8 cellular contexts compared by ENCODE assay signal in the genomic region with DNA sequence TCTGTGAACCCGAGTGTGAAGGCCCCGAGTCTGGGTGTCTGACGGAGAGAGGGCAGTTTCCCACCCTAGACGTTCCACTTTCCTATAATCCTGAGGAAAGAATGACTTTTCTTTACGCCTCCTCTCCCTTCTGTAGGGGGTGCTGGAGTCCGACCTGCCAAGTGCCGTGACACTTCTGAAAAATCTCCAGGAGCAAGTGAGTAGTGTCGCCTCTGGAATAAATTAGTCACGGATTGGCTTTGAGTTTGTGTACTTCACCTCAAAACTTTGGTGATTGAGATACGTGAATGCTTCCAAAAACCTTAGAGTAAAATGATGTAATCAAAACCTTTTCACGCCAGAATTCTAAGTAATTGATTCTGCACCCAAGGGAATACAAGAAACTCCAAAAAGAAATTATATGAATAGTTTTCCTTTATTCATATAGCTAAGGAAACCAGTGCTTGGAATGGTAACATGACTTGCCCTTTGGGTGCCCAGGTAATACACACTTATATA. TPM values are rescaled to one million over a fixed set of nuclear protein-coding genes. Genes with fewer than 3 reads are reported as not detected.
DNase-seq lines count a peak whose midpoint lies in the region; ATAC-seq, FAIRE-seq and TF ChIP-seq lines count a peak whose summit lies in the region.

No MANE protein-coding gene starts in this region.

- H2BK120ac ChIP-seq in H1 (replicated peaks; ENCODE audit: low read depth, low read length) = no peak overlapping the region

- CTCF ChIA-PET in H1 (lab: Charles Lee; ENCODE audit: partially characterized antibody) = interaction anchor here (0.7 to 26.8 kb wide), 5 partner anchors 11 to 110 kb away, joined by 3 to 2092 read pairs (median 3); partner anchors contain the start of genes AP1G2, MYH7, THTPA and ZFHX2

- H4K91ac ChIP-seq in H1 (replicated peaks; ENCODE audit: insufficient read length, low read length) = no peak overlapping the region

- H3K4me1 ChIP-seq in HUES48 (ENCODE audit: control insufficient read depth, insufficient read depth, low read length) (0 out of 2 replicates have a peak, but pooled peaks cover 3% of the 10 kb centered on the region), H1 (replicated peaks in 1 of 4; ENCODE audit: control insufficient read depth in 3 of 4, insufficient read depth in 4 of 4, low read length in 3 of 4) (peaks cover 0 to 3% (median 0%) of the 10 kb centered on the region in 4 experiments; a peak in 1 of 7 replicates), pancreas (peaks cover 0 to 6% (median 5%) of the 10 kb centered on the region in 3 donors)

- peak overlapping the region; percentile 35 to 72 for H3K4me2 ChIP-seq in H1 (ENCODE audit: insufficient read depth in 1 of 2, low read depth in 2 of 2, low read length in 2 of 2)

- no peak overlapping the region for H2BK12ac ChIP-seq in H1 (ENCODE audit: low read depth, low read length)

- H2AK5ac ChIP-seq in H1 (ENCODE audit: low read depth, low read length) = no peak overlapping the region

- FAIRE-seq in H1 (lab: Jason Lieb, UNC) (no peak), pancreas (lab: Jason Lieb, UNC) (no peak)

- H2AFZ ChIP-seq in H1 (ENCODE audit: low read length) = peak overlapping the region; percentile 71; the same call in 1 of the 2 replicates

- H3K9me3 ChIP-seq in HUES48 (ENCODE audit: control insufficient read depth, insufficient read depth, low read length) (no peaks in the 10 kb centered on the region; the same call in 1 of the 2 replicates), H1 (ENCODE audit: insufficient read depth in 2 of 2, low read depth in 1 of 2, low read length in 1 of 2) (no peaks in the 10 kb centered on the region), pancreas (no peaks in the 10 kb centered on the region)

- peak overlapping the region; percentile 92 for H3K4me3 ChIP-seq in HUES48 (ENCODE audit: low read depth, low read length)
- H3K4me3 ChIP-seq in H1 (ENCODE audit: extremely low read depth in 1 of 4, insufficient read depth in 2 of 4, low read depth in 3 of 4, low read length in 4 of 4) = peak overlapping the region; percentile 89 to 97 (median 96)
- peak overlapping the region; percentile 61 to 96 (median 74) for H3K4me3 ChIP-seq in pancreas

- H3K4ac ChIP-seq in H1 (replicated peaks; ENCODE audit: insufficient read length, low read depth, low read length) = no peak overlapping the region

- POLR2A ChIA-PET in H1 (lab: Charles Lee; ENCODE audit: partially characterized antibody) = interaction anchor here (0.8 to 22.8 kb wide), 3 partner anchors 13 to 82 kb away, joined by 3 to 944 read pairs (median 3); partner anchors contain the start of genes AP1G2, THTPA and ZFHX2

- H3K56ac ChIP-seq in H1 (replicated peaks; ENCODE audit: insufficient read length, low read depth, low read length) = peak overlapping the region; percentile 43

- peak overlapping the region; percentile 99; the same call in 1 of the 2 replicates for H4K8ac ChIP-seq in H1 (ENCODE audit: extremely low read depth, insufficient read depth, low read length)

- H2BK15ac ChIP-seq in H1 (ENCODE audit: low read length) = no peak overlapping the region

- WGBS in H1 (ENCODE audit: extremely low coverage in 1 of 2, insufficient coverage in 1 of 2, insufficient read length in 1 of 2, insufficient replicate concordance in 2 of 2, low coverage in 1 of 2, low lambda C conversion rate in 2 of 2, missing lambda C conversion rate in 1 of 2), 2 experiments = 11% methylated on average over 11 of the region's 11 CpGs; no CpG with 5 or more reads in 1 of the 2 experiments
- 0 to 2% methylated on average over 11 of the region's 11 CpGs for WGBS in pancreas, 2 donors

- ATAC-seq in GM18907 (IDR thresholded peaks at IDR 0.05; ENCODE audit: unreplicated experiment) (peak; percentile 29), pancreas (peak; percentile 2 to 10 (median 6)), omental fat pad (ENCODE audit: low FRiP score) (no peak)

- DNase-seq in H1 (ENCODE audit: low read depth in 1 of 2, low spot score in 2 of 2) (no peak), pancreas (no peak), omental fat pad (ENCODE audit: low spot score) (no peak), NCI-H2107 treated with DMSO at 0.1 percent for 48 hours (lab: John Stamatoyannopoulos, UW; ENCODE audit: unreplicated experiment) (no peak), SHP77 (lab: John Stamatoyannopoulos, UW) (no peak), DMS114 treated with DMSO at 0.1 percent for 48 hours (lab: John Stamatoyannopoulos, UW; ENCODE audit: unreplicated experiment) (no peak)

- intact Hi-C loops in pancreas (cut with DNase I) = loop anchor here in 1 of 3 donors (5.0 kb wide), 1 partner anchor 143 kb away; no protein-coding TSS in a partner anchor

- H3K18ac ChIP-seq in H1 (ENCODE audit: extremely low read depth, low read length) = no peak overlapping the region

- no peak overlapping the region for H3K23ac ChIP-seq in H1 (ENCODE audit: insufficient read length)

- TF ChIP-seq EP300 in H1 (IDR thresholded peaks at IDR 0.05; ENCODE audit: borderline replicate concordance in 1 of 2, low read depth in 2 of 2, low read length in 2 of 2) = no peak

- H3K36me3 ChIP-seq in HUES48 (ENCODE audit: control insufficient read depth, insufficient read depth, low read length) = peaks cover 41% of the 10 kb centered on the region
- peaks cover 2 to 25% (median 17%) of the 10 kb centered on the region in 4 experiments; a peak in 6 of 8 replicates for H3K36me3 ChIP-seq in H1 (ENCODE audit: control insufficient read depth in 2 of 4, insufficient read depth in 4 of 4, low read length in 3 of 4)
- peaks cover 0 to 27% (median 4%) of the 10 kb centered on the region in 3 donors for H3K36me3 ChIP-seq in pancreas

- H3K14ac ChIP-seq in H1 (ENCODE audit: insufficient read length) = no peak overlapping the region

- no peaks in the 10 kb centered on the region for H3K27me3 ChIP-seq in HUES48 (ENCODE audit: control insufficient read depth, insufficient read depth, low read length)
- no peaks in the 10 kb centered on the region for H3K27me3 ChIP-seq in H1 (replicated peaks in 1 of 4; ENCODE audit: control insufficient read depth in 3 of 4, extremely low read depth in 1 of 4, insufficient read depth in 3 of 4, low read length in 3 of 4)
- H3K27me3 ChIP-seq in pancreas = no peaks in the 10 kb centered on the region

- H3K79me2 ChIP-seq in H1 (ENCODE audit: control insufficient read depth in 1 of 2, insufficient read depth in 2 of 2, low read length in 2 of 2) = peaks cover 0 to 16% of the 10 kb centered on the region in 2 experiments; a peak in 3 of 4 replicates

- H2BK20ac ChIP-seq in H1 (ENCODE audit: low read length) = no peak overlapping the region

- H4K20me1 ChIP-seq in H1 (replicated peaks in 1 of 2; ENCODE audit: control insufficient read depth in 1 of 2, insufficient read depth in 2 of 2, low read length in 2 of 2) = no peaks in the 10 kb centered on the region

- peak overlapping the region; percentile 75; the same call in 1 of the 2 replicates for H2BK5ac ChIP-seq in H1 (ENCODE audit: low read depth, low read length)

- H3K23me2 ChIP-seq in H1 (ENCODE audit: low read depth, low read length) = no peaks in the 10 kb centered on the region

- no peak for TF ChIP-seq RAD21 in H1 (IDR thresholded peaks at IDR 0.05 in 1 of 2, conservative IDR thresholded peaks at IDR 0.05 in 1 of 2; ENCODE audit: low read depth in 2 of 2, low read length in 2 of 2)

- peak overlapping the region; percentile 72 for H4K5ac ChIP-seq in H1 (ENCODE audit: insufficient read length, low read depth, low read length)

- TF ChIP-seq CTCF in H1 (IDR thresholded peaks at IDR 0.05; ENCODE audit: control extremely low read depth in 1 of 3, insufficient read depth in 1 of 3, low read depth in 1 of 3, low read length in 3 of 3) = no peak
- TF ChIP-seq CTCF in pancreas (IDR thresholded peaks at IDR 0.05) = no peak
- no peak for TF ChIP-seq CTCF in omental fat pad (IDR thresholded peaks at IDR 0.05)

- H3K9ac ChIP-seq in HUES48 (ENCODE audit: low read depth, low read length) (peak overlapping the region; percentile 82), H1 (replicated peaks in 1 of 4; ENCODE audit: extremely low read depth in 1 of 4, low read depth in 3 of 4, low read length in 3 of 4) (peak overlapping the region; percentile 73 to 92 (median 88))

- no peaks in the 10 kb centered on the region for H3K79me1 ChIP-seq in H1 (ENCODE audit: low read depth, low read length)

- H3K27ac ChIP-seq in HUES48 (ENCODE audit: low read depth, low read length) = peak overlapping the region; percentile 79
- H3K27ac ChIP-seq in H1 (ENCODE audit: low read depth, low read length) = peak overlapping the region; percentile 79
- H3K27ac ChIP-seq in pancreas = peak overlapping the region; percentile 44 to 81 (median 72)

- TF ChIP-seq POLR2A in H1 (IDR thresholded peaks at IDR 0.05; ENCODE audit: control extremely low read depth in 1 of 2, low read depth in 2 of 2, low read length in 2 of 2) = no peak

TF ChIP-seq in H1, 55 proteins besides CTCF, POLR2A, EP300 and RAD21 (continues in another document):
- TF ChIP-seq SIN3A (conservative IDR thresholded peaks at IDR 0.05 in 1 of 2, IDR thresholded peaks at IDR 0.05 in 1 of 2; ENCODE audit: low read depth in 1 of 2, low read length in 2 of 2) = 0 out of 4 replicates have a peak, but pooled peaks of 1 of the 2 experiments have one; percentile 8

RNA-seq across cellular contexts. Expression of gene NGDN, which starts 0.5 kb away (rescaled TPM):
- total RNA-seq in H1 (2021; fragmentation: NEBNext Ultra II Directional; extraction: Animal tissue kit (Norgen Biotek cat#: 25700)) = 48.8 and 56.0 TPM in 2 replicates
- polyA plus RNA-seq in H1 (2011; rRNA removed) (22.4 and 39.8 TPM in 2 replicates), pancreas (10 to 100 TPM; 18.3 to 33.7 TPM)
- 65.2 TPM for polyA plus RNA-seq in H1 (2011; cell fraction: cytosol; rRNA removed)
- 25.3 TPM for polyA plus RNA-seq in H1 (2011; cell fraction: nucleus; rRNA removed)
- 54.0 to 81.0 TPM (median 68.1 TPM) in 4 replicates for polyA plus RNA-seq in H1 (2012, experiment 1 of 2)
- polyA plus RNA-seq in H1 (2012, experiment 2 of 2) = 8.9 TPM
- polyA plus RNA-seq in H1 (2013, experiment 1 of 2) = 78.2 TPM
- polyA plus RNA-seq in H1 (2013, experiment 2 of 2) = 73.8 TPM
- 32.5 and 41.8 TPM in 2 replicates for polyA minus RNA-seq in H1 (2011; rRNA and poly(A)+ RNA removed)
- polyA minus RNA-seq in H1 (2011; cell fraction: cytosol; rRNA and poly(A)+ RNA removed) = 12.8 TPM
- 35.4 TPM for polyA minus RNA-seq in H1 (2011; cell fraction: nucleus; rRNA and poly(A)+ RNA removed)
- total RNA-seq in pancreas (10 to 100 TPM in 5 of 6 donors, 1 to 10 TPM in 1; 9.8 to 18.8 (median 15.4) TPM), omental fat pad (10 to 100 TPM; 25.4 to 62.3 (median 33.5) TPM)

RNA-seq across cellular contexts. Expression of gene MYH7, which starts 34.5 kb away (rescaled TPM):
- total RNA-seq in H1 (2021; fragmentation: NEBNext Ultra II Directional; extraction: Animal tissue kit (Norgen Biotek cat#: 25700)) = not detected in 2 replicates
- polyA plus RNA-seq in H1 (2011; rRNA removed) = 0.02 TPM in 1 of 2 replicates, not detected in the other
- polyA plus RNA-seq in H1 (2011; cell fraction: cytosol; rRNA removed) = not detected
- polyA plus RNA-seq in H1 (2011; cell fraction: nucleus; rRNA removed) = 0.01 TPM
- 0.03 TPM in 1 of 4 replicates, not detected in the others for polyA plus RNA-seq in H1 (2012, experiment 1 of 2)
- polyA plus RNA-seq in H1 (2012, experiment 2 of 2) = not detected
- polyA plus RNA-seq in H1 (2013, experiment 1 of 2) = not detected
- polyA plus RNA-seq in H1 (2013, experiment 2 of 2) = under 0.01 TPM
- not detected in 2 replicates for polyA minus RNA-seq in H1 (2011; rRNA and poly(A)+ RNA removed)
- polyA minus RNA-seq in H1 (2011; cell fraction: cytosol; rRNA and poly(A)+ RNA removed) = not detected
- polyA minus RNA-seq in H1 (2011; cell fraction: nucleus; rRNA and poly(A)+ RNA removed) = not detected
- total RNA-seq in pancreas = 1 to 10 TPM in 1 of 6 donors, under 1 TPM in 5; 0.19 to 6.3 (median 0.40) TPM
- polyA plus RNA-seq in pancreas = 1 to 10 TPM in 1 of 2 donors, under 1 TPM in 1; 0.34 to 1.1 TPM
- total RNA-seq in omental fat pad = not detected
